ENCODE assay signal across 8 cellular contexts in genomic region chr6:87701676-87702588, GRCh38. TPM values are rescaled to one million over a fixed set of nuclear protein-coding genes. Genes with fewer than 3 reads are reported as not detected.
DNase-seq lines count a peak whose midpoint lies in the region; ATAC-seq lines count a peak whose summit lies in the region.

AKIRIN2 (minus strand) TSS chr6:87702233; CDS start chr6:87701684, 549 bp downstream.

- H3K27ac ChIP-seq in BLaER1 treated with 17β-estradiol and CSF1 and Interleukin-3, amounts not matched to agents 10 nM and 100 nM, result peak within 1 kb of the TSS; percentile 91 to 99 (median 97)

- H3K4me1 ChIP-seq in BLaER1 treated with 17β-estradiol and CSF1 and Interleukin-3, amounts not matched to agents 10 nM and 100 nM, result peaks cover 10 to 35% (median 20%) of the 10 kb centered on the region in 10 experiments; a peak in 18 of 20 replicates

- peak within 1 kb of the TSS; percentile 81 to 94 (median 86) for H3K4me3 ChIP-seq in BLaER1 treated with 17β-estradiol and CSF1 and Interleukin-3, amounts not matched to agents 10 nM and 100 nM

- DNase-seq in NCI-H748 (lab: John Stamatoyannopoulos, UW; ENCODE audit: unreplicated experiment) (peak; percentile 99), cortex of kidney (lab: John Stamatoyannopoulos, UW) (peak; percentile 69), left colon (peak; percentile 97)
- peak; percentile 94 for DNase-seq in activated CD4-positive, alpha-beta T cell treated with anti-CD3 and anti-CD28 coated beads, Interleukin-2, amount 50 U/mL, for 1 hour
- peak; percentile 97 for DNase-seq in stimulated activated CD4-positive, alpha-beta T cell treated with anti-CD3 and anti-CD28 coated beads, Interleukin-1b, Interleukin-23, amount 100 ng/mL, for 48 hours

- intact Hi-C loops in left colon (cut with DNase I, micrococcal nuclease), result no loop called here

- ATAC-seq in GM19351 (IDR thresholded peaks at IDR 0.05; ENCODE audit: unreplicated experiment), result peak; percentile 60
- ATAC-seq in HG03521 (IDR thresholded peaks at IDR 0.05; ENCODE audit: unreplicated experiment), result peak; percentile 58
- ATAC-seq in left colon, result peak; percentile 88

- peaks cover 0 to 12% (median 0%) of the 10 kb centered on the region in 11 experiments; a peak in 8 of 22 replicates for H3K36me3 ChIP-seq in BLaER1 treated with 17β-estradiol and CSF1 and Interleukin-3, amounts not matched to agents 10 nM and 100 nM

- H3K27me3 ChIP-seq in BLaER1 treated with 17β-estradiol and CSF1 and Interleukin-3, amounts not matched to agents 10 nM and 100 nM, result no peaks in the 10 kb centered on the region

- no peaks in the 10 kb centered on the region for H3K9me3 ChIP-seq in BLaER1 treated with 17β-estradiol and CSF1 and Interleukin-3, amounts not matched to agents 10 nM and 100 nM (replicated peaks in 1 of 11)

- peak within 1 kb of the TSS; percentile 64 to 87 (median 74) for H3K4me2 ChIP-seq in BLaER1 treated with 17β-estradiol and CSF1 and Interleukin-3, amounts not matched to agents 10 nM and 100 nM

- peak within 1 kb of the TSS; percentile 94 to 99 (median 97) for H3K9ac ChIP-seq in BLaER1 treated with 17β-estradiol and CSF1 and Interleukin-3, amounts not matched to agents 10 nM and 100 nM

- peaks cover 14 to 47% (median 36%) of the 10 kb centered on the region in 11 experiments; a peak in 21 of 22 replicates for H4K20me1 ChIP-seq in BLaER1 treated with 17β-estradiol and CSF1 and Interleukin-3, amounts not matched to agents 10 nM and 100 nM

RNA-seq across cellular contexts. Expression of gene AKIRIN2, which starts in this region (rescaled TPM):
- total RNA-seq in left colon, result 10 to 100 TPM; 30.4 to 40.9 TPM

Comparison
In these comparisons a context has a peak if more than half of its experiments do, and no peak if none do; other contexts are left out.
1. Peak in every context shown above with its lines: DNase-seq, ATAC-seq, H3K4me3 ChIP-seq and H3K27ac ChIP-seq.